ENCODE assay signal across 1 cellular context in genomic region chr16:14635394-14636145, GRCh38.
TF ChIP-seq lines count a peak whose summit lies in the region.

No MANE protein-coding gene starts in this region.

TF ChIP-seq in H1, 55 proteins besides CTCF, POLR2A, EP300 and RAD21:
- no peak for TF ChIP-seq RFX5 (IDR thresholded peaks at IDR 0.05; ENCODE audit: borderline replicate concordance, low read depth, low read length)
- TF ChIP-seq KDM1A (IDR thresholded peaks at IDR 0.05; ENCODE audit: borderline replicate concordance, low read length) = 0 out of 2 replicates have a peak, but pooled peaks have one; percentile 24
- TF ChIP-seq E2F6 (IDR thresholded peaks at IDR 0.05) = no peak
- no peak for TF ChIP-seq CBX5 (IDR thresholded peaks at IDR 0.05; ENCODE audit: low read depth, low read length)
- TF ChIP-seq JUND (IDR thresholded peaks at IDR 0.05; ENCODE audit: low read length) = no peak
- TF ChIP-seq YY1 (IDR thresholded peaks at IDR 0.05; ENCODE audit: low read depth, low read length) = no peak
- no peak for TF ChIP-seq RXRA (IDR thresholded peaks at IDR 0.05; ENCODE audit: insufficient read depth, low read depth, low read length)
